In genomic region chr3:127441764-127442163, GRCh38 we compare ENCODE assay signal across 17 cellular contexts.
DNase-seq lines count a peak whose midpoint lies in the region; TF ChIP-seq lines count a peak whose summit lies in the region.
"Had no signal": no experiment of that assay in that cellular context is flagged by ENCODE, and none has a peak within 500 bp of the region (broad histone marks: within the 10 kb centered on the region; RNA-seq: fewer than 3 reads in every experiment).

No MANE protein-coding gene starts in this region.

- DNase-seq in activated naive CD4-positive, alpha-beta T cell treated with anti-CD3 and anti-CD28 coated beads, Interleukin-2, amount 10 ng/mL, durations not matched to agents 7 days and 5 days: peak; percentile 16
- DNase-seq in activated naive CD4-positive, alpha-beta T cell treated with anti-CD3 and anti-CD28 coated beads for 36 hours: no peak
- DNase-seq in NCI-H82 (lab: John Stamatoyannopoulos, UW) (peak; percentile 100), endodermal cell (peak; percentile 11), sigmoid colon (peak; percentile 25), cerebellar nuclear complex (lab: John Stamatoyannopoulos, UW) (no peak)
- no peak for DNase-seq in stimulated activated CD4-positive, alpha-beta T cell treated with anti-CD3 and anti-CD28 coated beads, Interleukin-12 subunit alpha, Interleukin-12 subunit beta, amount 100 ng/mL, for 4 hours
- DNase-seq in central memory CD4-positive, alpha-beta T cell: no peak
- DNase-seq: CD4-positive, alpha-beta memory T cell; DMS53; KBM-7; NCI-H1105; NCI-H1694; NCI-H2081 treated with DMSO at 0.1 percent for 48 hours; NCI-H446 treated with DMSO at 0.1 percent for 48 hours; NCI-H748 treated with DMSO at 0.1 percent for 48 hours; SHP77 had no signal

- H3K9me3 Mint-ChIP-seq in activated naive CD4-positive, alpha-beta T cell treated with anti-CD3 and anti-CD28 coated beads, Interleukin-2, amount 10 ng/mL, durations not matched to agents 7 days and 5 days: no peaks in the 10 kb centered on the region
- H3K9me3 Mint-ChIP-seq in activated naive CD4-positive, alpha-beta T cell treated with anti-CD3 and anti-CD28 coated beads for 36 hours: no peaks in the 10 kb centered on the region
- H3K9me3 Mint-ChIP-seq in endodermal cell: no peaks in the 10 kb centered on the region

- H3K36me3 Mint-ChIP-seq in activated naive CD4-positive, alpha-beta T cell treated with anti-CD3 and anti-CD28 coated beads, Interleukin-2, amount 10 ng/mL, durations not matched to agents 7 days and 5 days: no peaks in the 10 kb centered on the region
- no peaks in the 10 kb centered on the region for H3K36me3 Mint-ChIP-seq in activated naive CD4-positive, alpha-beta T cell treated with anti-CD3 and anti-CD28 coated beads for 36 hours (ENCODE audit: low read depth)
- H3K36me3 Mint-ChIP-seq in endodermal cell (ENCODE audit: low read depth): no peaks in the 10 kb centered on the region
- H3K36me3 Mint-ChIP-seq: CD4-positive, alpha-beta memory T cell had no signal

- H3K4me1 ChIP-seq in endodermal cell (ENCODE audit: control insufficient read depth, insufficient read depth, low read length): no peaks in the 10 kb centered on the region
- no peaks in the 10 kb centered on the region for H3K4me1 ChIP-seq in sigmoid colon

- no peaks in the 10 kb centered on the region for H3K27me3 Mint-ChIP-seq in activated naive CD4-positive, alpha-beta T cell treated with anti-CD3 and anti-CD28 coated beads, Interleukin-2, amount 10 ng/mL, durations not matched to agents 7 days and 5 days
- H3K27me3 Mint-ChIP-seq in activated naive CD4-positive, alpha-beta T cell treated with anti-CD3 and anti-CD28 coated beads for 36 hours (ENCODE audit: low read depth): peaks cover 6% of the 10 kb centered on the region
- H3K27me3 Mint-ChIP-seq in endodermal cell (ENCODE audit: insufficient read depth): peaks cover 1% of the 10 kb centered on the region

- TF ChIP-seq CTCF in endodermal cell (conservative IDR thresholded peaks at IDR 0.05) (no peak), sigmoid colon (IDR thresholded peaks at IDR 0.05) (no peak)

- CTCF ChIA-PET in activated naive CD4-positive, alpha-beta T cell treated with anti-CD3 and anti-CD28 coated beads, Interleukin-2, amount 10 ng/mL, durations not matched to agents 7 days and 5 days (lab: Charles Lee): no interaction called here
- CTCF ChIA-PET in activated naive CD4-positive, alpha-beta T cell treated with anti-CD3 and anti-CD28 coated beads for 36 hours (lab: Charles Lee): interaction anchor here (0.6 kb wide), 1 partner anchor 80 kb away, joined by 3 read pairs; no protein-coding TSS in a partner anchor

- H3K9ac ChIP-seq in endodermal cell (ENCODE audit: extremely low read depth, low read length, poor library complexity, severe bottlenecking): no peak overlapping the region

- TF ChIP-seq POLR2A in sigmoid colon (IDR thresholded peaks at IDR 0.05): no peak

- intact Hi-C loops in activated naive CD4-positive, alpha-beta T cell treated with anti-CD3 and anti-CD28 coated beads for 36 hours (cut with micrococcal nuclease): no loop called here
- intact Hi-C loops in sigmoid colon (cut with DNase I): no loop called here

- no peaks in the 10 kb centered on the region for H3K4me1 Mint-ChIP-seq in activated naive CD4-positive, alpha-beta T cell treated with anti-CD3 and anti-CD28 coated beads, Interleukin-2, amount 10 ng/mL, durations not matched to agents 7 days and 5 days
- no peaks in the 10 kb centered on the region for H3K4me1 Mint-ChIP-seq in activated naive CD4-positive, alpha-beta T cell treated with anti-CD3 and anti-CD28 coated beads for 36 hours (ENCODE audit: low read depth)
- H3K4me1 Mint-ChIP-seq in endodermal cell: no peaks in the 10 kb centered on the region
- H3K4me1 Mint-ChIP-seq: CD4-positive, alpha-beta memory T cell had no signal

- 83 to 85% methylated on average over 8 to 9 of the region's 9 CpGs for WGBS in endodermal cell (ENCODE audit: insufficient coverage in 1 of 2, insufficient read length in 1 of 2), 2 experiments
- WGBS in sigmoid colon, 2 donors: 79 to 80% methylated on average over 9 of the region's 9 CpGs

- H3K36me3 ChIP-seq in endodermal cell (ENCODE audit: control insufficient read depth, insufficient read depth, low read length): no peaks in the 10 kb centered on the region
- no peaks in the 10 kb centered on the region for H3K36me3 ChIP-seq in sigmoid colon

- H3K27me3 ChIP-seq in endodermal cell (ENCODE audit: control insufficient read depth, insufficient read depth, low read length, poor library complexity, severe bottlenecking) (no peaks in the 10 kb centered on the region), sigmoid colon (peaks cover 0 to 4% (median 0%) of the 10 kb centered on the region in 3 donors)

- no peak overlapping the region for H3K4me3 Mint-ChIP-seq in activated naive CD4-positive, alpha-beta T cell treated with anti-CD3 and anti-CD28 coated beads, Interleukin-2, amount 10 ng/mL, durations not matched to agents 7 days and 5 days
- H3K4me3 Mint-ChIP-seq in activated naive CD4-positive, alpha-beta T cell treated with anti-CD3 and anti-CD28 coated beads for 36 hours: no peak overlapping the region
- H3K4me3 Mint-ChIP-seq in endodermal cell: no peak overlapping the region
- H3K4me3 Mint-ChIP-seq: CD4-positive, alpha-beta memory T cell had no signal

- H3K27ac Mint-ChIP-seq in activated naive CD4-positive, alpha-beta T cell treated with anti-CD3 and anti-CD28 coated beads, Interleukin-2, amount 10 ng/mL, durations not matched to agents 7 days and 5 days: no peak overlapping the region
- H3K27ac Mint-ChIP-seq in activated naive CD4-positive, alpha-beta T cell treated with anti-CD3 and anti-CD28 coated beads for 36 hours: no peak overlapping the region
- no peak overlapping the region for H3K27ac Mint-ChIP-seq in endodermal cell
- H3K27ac Mint-ChIP-seq: CD4-positive, alpha-beta memory T cell had no signal

- H3K4me3 ChIP-seq in endodermal cell (ENCODE audit: low read length): no peak overlapping the region
- no peak overlapping the region for H3K4me3 ChIP-seq in sigmoid colon

- no peak for TF ChIP-seq EP300 in sigmoid colon (IDR thresholded peaks at IDR 0.05)

- no peak overlapping the region for H3K27ac ChIP-seq in endodermal cell (ENCODE audit: low read depth, low read length)
- H3K27ac ChIP-seq in sigmoid colon: no peak overlapping the region

- no peaks in the 10 kb centered on the region for H3K9me3 ChIP-seq in endodermal cell (ENCODE audit: control insufficient read depth, low read length)
- H3K9me3 ChIP-seq in sigmoid colon: no peaks in the 10 kb centered on the region

Comparison
In these comparisons a context has a peak if more than half of its experiments do, and no peak if none do; other contexts are left out.
1. DNase-seq: peak in activated naive CD4-positive, alpha-beta T cell treated with anti-CD3 and anti-CD28 coated beads, Interleukin-2, amount 10 ng/mL, durations not matched to agents 7 days and 5 days (single experiment), NCI-H82 (single experiment), endodermal cell (single experiment) and sigmoid colon (single experiment); none in activated naive CD4-positive, alpha-beta T cell treated with anti-CD3 and anti-CD28 coated beads for 36 hours (single experiment), stimulated activated CD4-positive, alpha-beta T cell treated with anti-CD3 and anti-CD28 coated beads, Interleukin-12 subunit alpha, Interleukin-12 subunit beta, amount 100 ng/mL, for 4 hours (single experiment), cerebellar nuclear complex (0 of 2) and central memory CD4-positive, alpha-beta T cell (single experiment).